In genomic region chr2:150171065-150171548, GRCh38 we compare ENCODE assay signal across 29 cellular contexts.
"Had no signal": no experiment of that assay in that cellular context is flagged by ENCODE, and none has a peak within 500 bp of the region (broad histone marks: within the 10 kb centered on the region; RNA-seq: fewer than 3 reads in every experiment).

No MANE protein-coding gene starts in this region.

- DNase-seq: effector CD4-positive, alpha-beta T cell; foreskin fibroblast; gastrocnemius medialis; head of caudate nucleus; kidney; naive B cell; retina; small intestine; stimulated activated CD4-positive, alpha-beta T cell treated with anti-CD3 and anti-CD28 coated beads, Interleukin-12 subunit alpha, Interleukin-12 subunit beta, amount 100 ng/mL, for 4 hours; stimulated activated CD4-positive, alpha-beta T cell treated with anti-CD3 and anti-CD28 coated beads, Interleukin-1b, Interleukin-23, amount 100 ng/mL, for 48 hours; stimulated activated CD4-positive, alpha-beta T cell treated with anti-CD3 and anti-CD28 coated beads, Interleukin-4, amount 100 ng/mL, for 1 hour; stimulated activated CD8-positive, alpha-beta memory T cell treated with anti-CD3 and anti-CD28 coated beads, Interleukin-4, amount 100 ng/mL, for 48 hours; stimulated activated naive CD4-positive, alpha-beta T cell; substantia nigra; transverse colon; upper lobe of right lung; uterus had no signal

- H3K27ac Mint-ChIP-seq: memory B cell; naive B cell; natural killer cell treated with Interleukin-12 subunit alpha and Interleukin-12 subunit beta and Interleukin-15 and Interleukin-18, amount 100 ng/mL, for 72 hours had no signal

- ATAC-seq: gastrocnemius medialis; left lobe of liver; mucosa of descending colon; natural killer cell treated with Interleukin-12 subunit alpha and Interleukin-12 subunit beta and Interleukin-15 and Interleukin-18, amount 100 ng/mL, for 72 hours; pancreas; right lobe of liver; upper lobe of right lung had no signal

- H3K27me3 Mint-ChIP-seq: memory B cell; naive B cell; natural killer cell treated with Interleukin-12 subunit alpha and Interleukin-12 subunit beta and Interleukin-15 and Interleukin-18, amount 100 ng/mL, for 72 hours had no signal

- H3K4me3 ChIP-seq: dorsolateral prefrontal cortex, gastrocnemius medialis, lung, mucosa of descending colon, pancreas, thoracic aorta, transverse colon, upper lobe of right lung, uterus had no signal

- H3K27me3 ChIP-seq: dorsolateral prefrontal cortex, gastrocnemius medialis, neutrophil, pancreas, right lobe of liver, transverse colon, upper lobe of right lung, uterus had no signal

- H3K27ac ChIP-seq: dorsolateral prefrontal cortex, gastrocnemius medialis, neutrophil, pancreas, thoracic aorta, transverse colon, upper lobe of right lung, uterus had no signal

- H3K36me3 ChIP-seq: gastrocnemius medialis, neutrophil, pancreas, right lobe of liver, thoracic aorta, transverse colon, upper lobe of right lung, uterus had no signal

- H3K36me3 Mint-ChIP-seq: memory B cell; mesothelial cell of epicardium; naive B cell; natural killer cell treated with Interleukin-12 subunit alpha and Interleukin-12 subunit beta and Interleukin-15 and Interleukin-18, amount 100 ng/mL, for 72 hours had no signal

- H3K9me3 ChIP-seq: gastrocnemius medialis, neutrophil, pancreas, right lobe of liver, thoracic aorta, transverse colon, upper lobe of right lung, uterus had no signal

- H3K4me1 ChIP-seq: upper lobe of right lung, uterus had no signal

- H3K4me3 Mint-ChIP-seq: memory B cell; mesothelial cell of epicardium; naive B cell; natural killer cell treated with Interleukin-12 subunit alpha and Interleukin-12 subunit beta and Interleukin-15 and Interleukin-18, amount 100 ng/mL, for 72 hours; neural crest cell had no signal

- H3K4me1 Mint-ChIP-seq: memory B cell, naive B cell had no signal
